ENCODE assay signal across 8 cellular contexts in the genomic region with DNA sequence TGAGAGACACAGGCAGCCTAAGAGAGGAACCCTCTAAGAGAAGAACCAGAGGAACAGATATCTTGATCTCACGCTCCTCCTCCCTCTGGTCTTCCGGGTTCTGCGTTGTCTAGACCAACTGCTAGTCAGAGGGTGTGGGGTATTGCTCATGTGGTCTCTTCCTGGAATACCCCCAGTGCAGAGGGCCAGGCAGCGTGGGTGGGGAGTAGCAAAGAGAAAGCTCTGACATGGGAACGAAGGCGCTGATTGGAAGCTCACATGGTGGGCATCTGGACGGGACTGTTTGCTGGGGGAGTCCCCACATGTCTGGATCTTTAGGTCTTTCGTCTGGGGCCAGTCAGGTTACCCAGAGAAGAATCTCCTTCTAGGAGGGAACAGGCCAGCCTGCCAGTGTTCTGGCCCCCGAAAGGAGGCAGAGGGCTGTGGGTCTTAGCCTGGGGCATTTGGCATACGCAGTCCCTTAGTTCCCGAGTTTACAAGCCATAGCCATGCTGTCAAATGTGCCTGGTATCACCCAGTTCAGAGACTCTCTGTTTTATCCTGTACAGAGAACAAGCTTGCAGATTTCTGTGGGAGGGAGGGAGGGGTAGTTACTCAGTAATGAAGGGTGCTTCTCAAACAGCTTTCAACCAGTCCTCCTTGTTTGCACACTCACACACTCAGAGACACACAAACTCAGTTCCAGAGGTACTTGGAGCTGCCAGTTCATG. TPM values are rescaled to one million over a fixed set of nuclear protein-coding genes. Genes with fewer than 3 reads are reported as not detected.
DNase-seq lines count a peak whose midpoint lies in the region; ATAC-seq and TF ChIP-seq lines count a peak whose summit lies in the region.

No MANE protein-coding gene starts in this region.

- POLR2A ChIA-PET in naive thymus-derived CD8-positive, alpha-beta T cell (lab: Charles Lee): interaction anchor here (0.6 to 8.6 kb wide), 15 partner anchors 9 to 175 kb away, joined by 3 to 122 read pairs (median 7); partner anchors contain the start of gene IL6R

- H3K4me1 Mint-ChIP-seq in activated CD8-positive, alpha-beta memory T cell treated with anti-CD3 and anti-CD28 coated beads, Interleukin-2, amount 10 ng/mL, durations not matched to agents 7 days and 5 days: peaks cover 27% of the 10 kb centered on the region
- H3K4me1 Mint-ChIP-seq in naive thymus-derived CD8-positive, alpha-beta T cell: peaks cover 14 to 56% (median 36%) of the 10 kb centered on the region in 4 donors
- no peaks in the 10 kb centered on the region for H3K4me1 Mint-ChIP-seq in osteocyte (ENCODE audit: unreplicated experiment)

- no peaks in the 10 kb centered on the region for H3K9me3 Mint-ChIP-seq in activated CD8-positive, alpha-beta memory T cell treated with anti-CD3 and anti-CD28 coated beads, Interleukin-2, amount 10 ng/mL, durations not matched to agents 7 days and 5 days (ENCODE audit: low read depth)
- peaks cover 0 to 4% (median 0%) of the 10 kb centered on the region in 9 donors for H3K9me3 Mint-ChIP-seq in naive thymus-derived CD8-positive, alpha-beta T cell
- no peaks in the 10 kb centered on the region for H3K9me3 Mint-ChIP-seq in osteocyte (ENCODE audit: unreplicated experiment)

- peak overlapping the region; percentile 84 for H3K27ac Mint-ChIP-seq in activated CD8-positive, alpha-beta memory T cell treated with anti-CD3 and anti-CD28 coated beads, Interleukin-2, amount 10 ng/mL, durations not matched to agents 7 days and 5 days
- peak overlapping the region; percentile 93 to 100 (median 97) for H3K27ac Mint-ChIP-seq in naive thymus-derived CD8-positive, alpha-beta T cell
- no peak overlapping the region for H3K27ac Mint-ChIP-seq in osteocyte (ENCODE audit: unreplicated experiment)

- no peak for TF ChIP-seq CTCF in osteocyte (IDR thresholded peaks at IDR 0.05)

- peaks cover 5% of the 10 kb centered on the region for H3K36me3 Mint-ChIP-seq in activated CD8-positive, alpha-beta memory T cell treated with anti-CD3 and anti-CD28 coated beads, Interleukin-2, amount 10 ng/mL, durations not matched to agents 7 days and 5 days
- peaks cover 0 to 2% (median 0%) of the 10 kb centered on the region in 3 donors for H3K36me3 Mint-ChIP-seq in naive thymus-derived CD8-positive, alpha-beta T cell
- no peaks in the 10 kb centered on the region for H3K36me3 Mint-ChIP-seq in osteocyte (ENCODE audit: unreplicated experiment)

- peak; percentile 8 for DNase-seq in EL
- peak; percentile 75 for DNase-seq in activated CD8-positive, alpha-beta memory T cell treated with anti-CD3 and anti-CD28 coated beads, Interleukin-2, amount 10 ng/mL, durations not matched to agents 7 days and 5 days
- DNase-seq in naive thymus-derived CD8-positive, alpha-beta T cell: peak; percentile 41 to 84 (median 65)
- DNase-seq in 8988T: no peak
- no peak for DNase-seq in osteocyte (ENCODE audit: extremely low spot score, unreplicated experiment)
- no peak for DNase-seq in nucleus accumbens (lab: John Stamatoyannopoulos, UW)
- DNase-seq in H4 (ENCODE audit: low spot score): no peak

- no peaks in the 10 kb centered on the region for H3K27me3 Mint-ChIP-seq in activated CD8-positive, alpha-beta memory T cell treated with anti-CD3 and anti-CD28 coated beads, Interleukin-2, amount 10 ng/mL, durations not matched to agents 7 days and 5 days
- no peaks in the 10 kb centered on the region for H3K27me3 Mint-ChIP-seq in naive thymus-derived CD8-positive, alpha-beta T cell
- H3K27me3 Mint-ChIP-seq in osteocyte (ENCODE audit: unreplicated experiment): peaks cover 31% of the 10 kb centered on the region

- CTCF ChIA-PET in activated CD8-positive, alpha-beta memory T cell treated with anti-CD3 and anti-CD28 coated beads, Interleukin-2, amount 10 ng/mL, durations not matched to agents 7 days and 5 days (lab: Charles Lee): interaction anchor here (0.8 to 1.5 kb wide), 5 partner anchors 9 to 93 kb away, joined by 3 read pairs; no protein-coding TSS in a partner anchor

- peak; percentile 83 for ATAC-seq in HG03280 (IDR thresholded peaks at IDR 0.05; ENCODE audit: unreplicated experiment)
- peak; percentile 86 for ATAC-seq in activated CD8-positive, alpha-beta memory T cell treated with anti-CD3 and anti-CD28 coated beads, Interleukin-2, amount 10 ng/mL, durations not matched to agents 7 days and 5 days
- ATAC-seq in naive thymus-derived CD8-positive, alpha-beta T cell: peak; percentile 92 to 93

- peak overlapping the region; percentile 49 for H3K4me3 Mint-ChIP-seq in activated CD8-positive, alpha-beta memory T cell treated with anti-CD3 and anti-CD28 coated beads, Interleukin-2, amount 10 ng/mL, durations not matched to agents 7 days and 5 days
- peak overlapping the region; percentile 67 to 87 (median 84) for H3K4me3 Mint-ChIP-seq in naive thymus-derived CD8-positive, alpha-beta T cell
- no peak overlapping the region for H3K4me3 Mint-ChIP-seq in osteocyte (ENCODE audit: unreplicated experiment)

RNA-seq across cellular contexts. Expression of gene IL6R, which starts 18.3 kb away (rescaled TPM):
- total RNA-seq in activated CD8-positive, alpha-beta memory T cell treated with anti-CD3 and anti-CD28 coated beads, Interleukin-2, amount 10 ng/mL, durations not matched to agents 7 days and 5 days: under 1 TPM; 0.53 to 0.66 TPM
- total RNA-seq in naive thymus-derived CD8-positive, alpha-beta T cell: 10 to 100 TPM; 44.4 to 49.9 TPM
- 10 to 100 TPM; 20.1 to 44.1 (median 28.4) TPM for polyA plus RNA-seq in naive thymus-derived CD8-positive, alpha-beta T cell
- total RNA-seq in osteocyte: 10.4 and 12.4 TPM in 2 replicates
- total RNA-seq in H4 (2014; rRNA removed; shearing (Covaris generic)): 6.6 and 7.3 TPM in 2 replicates

Comparison
In these comparisons a context has a peak if more than half of its experiments do, and no peak if none do; other contexts are left out.
1. DNase-seq: peak in EL (single experiment), activated CD8-positive, alpha-beta memory T cell treated with anti-CD3 and anti-CD28 coated beads, Interleukin-2, amount 10 ng/mL, durations not matched to agents 7 days and 5 days (single experiment) and naive thymus-derived CD8-positive, alpha-beta T cell (10 of 10); none in 8988T (single experiment), osteocyte (single experiment), nucleus accumbens (0 of 56) and H4 (single experiment).
2. Peak in every context shown above with its lines, with median percentiles within 50 percentile points of each other: ATAC-seq.